Comparison of ENCODE assay signal across 10 cellular contexts in the genomic region with DNA sequence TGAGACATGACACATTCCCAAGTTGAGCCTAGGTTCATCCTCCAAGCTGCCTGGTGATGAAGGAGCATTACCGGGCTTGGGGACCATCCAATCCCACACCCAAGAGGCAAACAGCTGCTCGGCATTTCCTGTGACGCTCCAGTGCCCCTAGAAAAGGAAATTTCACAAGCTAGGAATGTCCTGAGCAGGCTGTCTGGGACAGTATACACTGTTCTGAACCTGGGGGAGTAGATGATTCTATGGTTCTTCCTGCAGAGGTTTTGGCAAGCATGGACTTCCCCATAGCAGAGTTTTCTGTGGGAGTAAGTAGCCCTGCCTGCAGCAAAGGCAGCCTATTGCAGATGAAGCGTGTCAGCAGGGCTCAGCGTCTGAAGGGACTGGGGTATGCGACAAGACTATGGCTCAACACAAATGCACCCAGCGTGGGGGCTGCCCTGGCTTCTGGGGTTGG. TPM values are rescaled to one million over a fixed set of nuclear protein-coding genes. Genes with fewer than 3 reads are reported as not detected.
DNase-seq lines count a peak whose midpoint lies in the region; ATAC-seq and TF ChIP-seq lines count a peak whose summit lies in the region.
"Had no signal": no experiment of that assay in that cellular context is flagged by ENCODE, and none has a peak within 500 bp of the region (broad histone marks: within the 10 kb centered on the region; RNA-seq: fewer than 3 reads in every experiment).

No MANE protein-coding gene starts in this region.

- no peaks in the 10 kb centered on the region for H3K27me3 Mint-ChIP-seq in activated T-helper 2 cell treated with anti-CD3 and anti-CD28 coated beads, Interferon-gamma antibody, Interleukin-2, Interleukin-4, amounts not matched to agents 10 μg/mL and 5 μg/mL and 100 μg/mL, durations not matched to agents 14 hours and 24 hours and 36 hours (ENCODE audit: low read depth)

- TF ChIP-seq POLR2A in heart left ventricle (IDR thresholded peaks at IDR 0.05) = no peak
- TF ChIP-seq POLR2A in sigmoid colon (IDR thresholded peaks at IDR 0.05) = no peak

- no peaks in the 10 kb centered on the region for H4K20me1 ChIP-seq in GM23248 (ENCODE audit: insufficient read depth)

- 42 to 44% methylated on average over 7 of the region's 7 CpGs for WGBS in GM23248 (ENCODE audit: low coverage in 1 of 2, low lambda C conversion rate in 2 of 2, missing lambda C conversion rate in 2 of 2), 2 experiments
- 29 to 61% (median 51%) methylated on average over 7 of the region's 7 CpGs for WGBS in heart left ventricle, 4 donors
- WGBS in sigmoid colon, 2 donors = 74 to 78% methylated on average over 7 of the region's 7 CpGs

- intact Hi-C loops in activated T-helper 2 cell treated with anti-CD3 and anti-CD28 coated beads, Interferon-gamma antibody, Interleukin-2, Interleukin-4, amounts not matched to agents 10 μg/mL and 5 μg/mL and 100 μg/mL, durations not matched to agents 14 hours and 24 hours and 36 hours (cut with micrococcal nuclease) = no loop called here
- intact Hi-C loops in heart left ventricle (cut with DNase I) (loop anchor here in 5 of 10 donors (2.0 to 10.0 kb wide), 4 partner anchors 37 to 109 kb away; a partner anchor contains a TSS), sigmoid colon (cut with DNase I) (no loop called here)

- TF ChIP-seq CTCF in heart left ventricle (IDR thresholded peaks at IDR 0.05) (no peak), sigmoid colon (IDR thresholded peaks at IDR 0.05) (no peak)

- H3K4me1 Mint-ChIP-seq in activated T-helper 2 cell treated with anti-CD3 and anti-CD28 coated beads, Interferon-gamma antibody, Interleukin-2, Interleukin-4, amounts not matched to agents 10 μg/mL and 5 μg/mL and 100 μg/mL, durations not matched to agents 14 hours and 24 hours and 36 hours (ENCODE audit: low read depth) = peaks cover 40% of the 10 kb centered on the region

- peak overlapping the region; percentile 66 for H2AFZ ChIP-seq in GM23248

- H3K4me1 ChIP-seq in GM23248 (ENCODE audit: insufficient read depth) (peaks cover 38% of the 10 kb centered on the region), heart left ventricle (peaks cover 7 to 67% (median 37%) of the 10 kb centered on the region in 12 donors), sigmoid colon (peaks cover 0 to 36% (median 17%) of the 10 kb centered on the region in 4 donors)
- peaks cover 14% of the 10 kb centered on the region for H3K4me1 ChIP-seq in effector memory CD4-positive, alpha-beta T cell (ENCODE audit: control insufficient read depth, insufficient read depth, low read length, poor library complexity, severe bottlenecking)

- H3K9me3 ChIP-seq in GM23248 (ENCODE audit: low read depth) (no peaks in the 10 kb centered on the region), heart left ventricle (no peaks in the 10 kb centered on the region), sigmoid colon (no peaks in the 10 kb centered on the region)
- H3K9me3 ChIP-seq in effector memory CD4-positive, alpha-beta T cell (ENCODE audit: control insufficient read depth, low read length) = no peaks in the 10 kb centered on the region

- no peaks in the 10 kb centered on the region for H3K9me2 ChIP-seq in GM23248 (ENCODE audit: insufficient read depth)

- DNase-seq in GM23248 (peak; percentile 97), heart left ventricle (peak in 4 of 5 donors; percentile 48 to 78 (median 56)), sigmoid colon (peak; percentile 81)
- DNase-seq in activated T-helper 2 cell treated with anti-CD3 and anti-CD28 coated beads, Interferon-gamma antibody, Interleukin-2, Interleukin-4, amounts not matched to agents 10 μg/mL and 5 μg/mL and 100 μg/mL, durations not matched to agents 14 hours and 24 hours and 36 hours (ENCODE audit: low spot score) = no peak
- no peak for DNase-seq in activated naive CD4-positive, alpha-beta T cell (lab: John Stamatoyannopoulos, UW)
- DNase-seq in effector memory CD4-positive, alpha-beta T cell = no peak
- no peak for DNase-seq in stimulated activated CD8-positive, alpha-beta memory T cell treated with anti-CD3 and anti-CD28 coated beads, Interleukin-4, amount 100 ng/mL, for 48 hours

- H3K36me3 ChIP-seq in GM23248 (ENCODE audit: low read depth) (no peaks in the 10 kb centered on the region), heart left ventricle (peaks cover 0 to 2% (median 0%) of the 10 kb centered on the region in 9 donors), sigmoid colon (no peaks in the 10 kb centered on the region)
- H3K36me3 ChIP-seq in effector memory CD4-positive, alpha-beta T cell (ENCODE audit: control insufficient read depth, insufficient read depth, low read length) = no peaks in the 10 kb centered on the region

- H3F3A ChIP-seq in GM23248 (ENCODE audit: insufficient read depth) = peaks cover 50% of the 10 kb centered on the region

- in situ Hi-C loops in GM23248 (cut with MboI) = loop anchor here (5.0 kb wide), 1 partner anchor 112 kb away; no protein-coding TSS in a partner anchor

- no peaks in the 10 kb centered on the region for H3K79me2 ChIP-seq in GM23248 (ENCODE audit: insufficient read depth)

- ATAC-seq in heart left ventricle (peak; percentile 82 to 87 (median 84)), GM18907 (IDR thresholded peaks at IDR 0.05; ENCODE audit: unreplicated experiment) (no peak)

- peak in 2 of 4 donors; percentile 14 to 80 for TF ChIP-seq EP300 in sigmoid colon (IDR thresholded peaks at IDR 0.05)

- H3K4me3 Mint-ChIP-seq in activated T-helper 2 cell treated with anti-CD3 and anti-CD28 coated beads, Interferon-gamma antibody, Interleukin-2, Interleukin-4, amounts not matched to agents 10 μg/mL and 5 μg/mL and 100 μg/mL, durations not matched to agents 14 hours and 24 hours and 36 hours (ENCODE audit: low read depth) = no peak overlapping the region

- H3K36me3 Mint-ChIP-seq in activated T-helper 2 cell treated with anti-CD3 and anti-CD28 coated beads, Interferon-gamma antibody, Interleukin-2, Interleukin-4, amounts not matched to agents 10 μg/mL and 5 μg/mL and 100 μg/mL, durations not matched to agents 14 hours and 24 hours and 36 hours (ENCODE audit: low read depth) = peaks cover 16% of the 10 kb centered on the region

- no peaks in the 10 kb centered on the region for H3K27me3 ChIP-seq in GM23248 (replicated peaks; ENCODE audit: insufficient read depth)
- no peaks in the 10 kb centered on the region for H3K27me3 ChIP-seq in heart left ventricle
- no peaks in the 10 kb centered on the region for H3K27me3 ChIP-seq in sigmoid colon
- H3K27me3 ChIP-seq in effector memory CD4-positive, alpha-beta T cell (replicated peaks; ENCODE audit: control insufficient read depth, insufficient read depth, low read length, poor library complexity, severe bottlenecking) = no peaks in the 10 kb centered on the region

- peak overlapping the region; percentile 29; the same call in 1 of the 2 replicates for H3K4me3 ChIP-seq in GM23248
- H3K4me3 ChIP-seq in heart left ventricle = no peak overlapping the region
- H3K4me3 ChIP-seq in sigmoid colon = no peak overlapping the region
- no peak overlapping the region for H3K4me3 ChIP-seq in effector memory CD4-positive, alpha-beta T cell (ENCODE audit: insufficient read depth, low read depth, low read length, poor library complexity, severe bottlenecking)

- H3K9ac ChIP-seq in GM23248 = peak overlapping the region; percentile 73
- H3K9ac ChIP-seq: KMS-11 had no signal

- H3K27ac Mint-ChIP-seq in activated T-helper 2 cell treated with anti-CD3 and anti-CD28 coated beads, Interferon-gamma antibody, Interleukin-2, Interleukin-4, amounts not matched to agents 10 μg/mL and 5 μg/mL and 100 μg/mL, durations not matched to agents 14 hours and 24 hours and 36 hours = peak overlapping the region; percentile 19

- H3K4me2 ChIP-seq in GM23248 (ENCODE audit: unreplicated experiment) = peak overlapping the region; percentile 66
- H3K4me2 ChIP-seq: KMS-11 had no signal

- no peaks in the 10 kb centered on the region for H3K9me3 Mint-ChIP-seq in activated T-helper 2 cell treated with anti-CD3 and anti-CD28 coated beads, Interferon-gamma antibody, Interleukin-2, Interleukin-4, amounts not matched to agents 10 μg/mL and 5 μg/mL and 100 μg/mL, durations not matched to agents 14 hours and 24 hours and 36 hours

- H3K27ac ChIP-seq in GM23248 (peak overlapping the region; percentile 96), heart left ventricle (peak overlapping the region in 11 of 12 donors; percentile 16 to 88 (median 64)), sigmoid colon (peak overlapping the region in 3 of 4 donors; percentile 19 to 45 (median 44))
- no peak overlapping the region for H3K27ac ChIP-seq in effector memory CD4-positive, alpha-beta T cell (ENCODE audit: insufficient read depth, low read length, poor library complexity, severe bottlenecking)
- H3K27ac ChIP-seq: KMS-11, VCaP had no signal

RNA-seq across cellular contexts. Expression of a gene that starts 47.4 kb away (rescaled TPM):
- total RNA-seq in GM23248 (2014; rRNA removed; shearing (Covaris generic)) = 112 and 125 TPM in 2 replicates
- polyA plus RNA-seq in GM23248 (2016; fragmentation: Nextera tagmentation; extraction: Ambion mirVana) (207 and 227 TPM in 2 replicates), heart left ventricle (100 to 1,000 TPM; 157 to 186 TPM), sigmoid colon (100 to 1,000 TPM; 211 to 338 (median 288) TPM)
- 316 and 358 TPM in 2 replicates for total RNA-seq in activated T-helper 2 cell treated with anti-CD3 and anti-CD28 coated beads, Interferon-gamma antibody, Interleukin-2, Interleukin-4, amounts not matched to agents 10 μg/mL and 5 μg/mL and 100 μg/mL, durations not matched to agents 14 hours and 24 hours and 36 hours
- total RNA-seq in heart left ventricle (100 to 1,000 TPM in 7 of 9 donors, 10 to 100 TPM in 2; 63.8 to 197 (median 176) TPM), sigmoid colon (100 to 1,000 TPM; 263 to 366 (median 303) TPM)

Comparison
In these comparisons a context has a peak if more than half of its experiments do, and no peak if none do; other contexts are left out.
1. DNase-seq: peak in GM23248 (single experiment), heart left ventricle (4 of 5) and sigmoid colon (single experiment); none in activated T-helper 2 cell treated with anti-CD3 and anti-CD28 coated beads, Interferon-gamma antibody, Interleukin-2, Interleukin-4, amounts not matched to agents 10 μg/mL and 5 μg/mL and 100 μg/mL, durations not matched to agents 14 hours and 24 hours and 36 hours (single experiment), activated naive CD4-positive, alpha-beta T cell (0 of 4), effector memory CD4-positive, alpha-beta T cell (0 of 3) and stimulated activated CD8-positive, alpha-beta memory T cell treated with anti-CD3 and anti-CD28 coated beads, Interleukin-4, amount 100 ng/mL, for 48 hours (single experiment).